ENCODE assay signal across 8 cellular contexts in genomic region chr1:160261878-160262794, GRCh38. TPM values are rescaled to one million over a fixed set of nuclear protein-coding genes. Genes with fewer than 3 reads are reported as not detected.
DNase-seq lines count a peak whose midpoint lies in the region; ATAC-seq lines count a peak whose summit lies in the region.

Gene DCAF8, minus strand, starts transcription at chr1:160262549. Its CDS starts 18,541 bp downstream, at chr1:160244008.

- H3K36me3 ChIP-seq in BLaER1: peaks cover 20% of the 10 kb centered on the region

- ATAC-seq in GM19328 (IDR thresholded peaks at IDR 0.05; ENCODE audit: unreplicated experiment): peak; percentile 88
- ATAC-seq in HG03520 (IDR thresholded peaks at IDR 0.05; ENCODE audit: unreplicated experiment): peak; percentile 81

- peaks cover 14% of the 10 kb centered on the region for H4K20me1 ChIP-seq in BLaER1

- peak within 1 kb of the TSS; percentile 97 for H3K27ac ChIP-seq in BLaER1

- CTCF ChIA-PET in activated CD4-positive, alpha-beta T cell treated with anti-CD3 and anti-CD28 coated beads, Interleukin-2, amount 10 ng/mL, durations not matched to agents 7 days and 5 days (lab: Charles Lee): interaction anchor here (0.6 to 3.3 kb wide), 9 partner anchors 10 to 180 kb away, joined by 3 to 16 read pairs (median 4); no protein-coding TSS in a partner anchor

- H3K27me3 ChIP-seq in BLaER1: no peaks in the 10 kb centered on the region

- H3K27me3 Mint-ChIP-seq in activated CD4-positive, alpha-beta T cell treated with anti-CD3 and anti-CD28 coated beads, Interleukin-2, amount 10 ng/mL, durations not matched to agents 7 days and 5 days: no peaks in the 10 kb centered on the region

- peaks cover 58% of the 10 kb centered on the region for H3K4me1 ChIP-seq in BLaER1

- H3K36me3 Mint-ChIP-seq in activated CD4-positive, alpha-beta T cell treated with anti-CD3 and anti-CD28 coated beads, Interleukin-2, amount 10 ng/mL, durations not matched to agents 7 days and 5 days (ENCODE audit: low read depth): peaks cover 16% of the 10 kb centered on the region

- peak within 1 kb of the TSS; percentile 93 for H3K4me3 ChIP-seq in BLaER1

- peak within 1 kb of the TSS; percentile 98 for H3K9ac ChIP-seq in BLaER1

- H3K27ac Mint-ChIP-seq in activated CD4-positive, alpha-beta T cell treated with anti-CD3 and anti-CD28 coated beads, Interleukin-2, amount 10 ng/mL, durations not matched to agents 7 days and 5 days: peak within 1 kb of the TSS; percentile 98

- DNase-seq in NCI-H69 (lab: John Stamatoyannopoulos, UW) (peak; percentile 99), cortex of kidney (lab: John Stamatoyannopoulos, UW) (peak; percentile 70), left kidney (ENCODE audit: low read depth, low spot score) (peak; percentile 100)
- peak; percentile 99 for DNase-seq in activated CD4-positive, alpha-beta T cell treated with anti-CD3 and anti-CD28 coated beads, Interleukin-2, amount 10 ng/mL, durations not matched to agents 7 days and 5 days
- DNase-seq in stimulated activated CD4-positive, alpha-beta T cell treated with anti-CD3 and anti-CD28 coated beads, Interleukin-2, amount 100 ng/mL, for 24 hours: peak; percentile 98

- H3K4me1 Mint-ChIP-seq in activated CD4-positive, alpha-beta T cell treated with anti-CD3 and anti-CD28 coated beads, Interleukin-2, amount 10 ng/mL, durations not matched to agents 7 days and 5 days: peaks cover 47% of the 10 kb centered on the region

- H3K4me2 ChIP-seq in BLaER1: peak within 1 kb of the TSS; percentile 87

- peak within 1 kb of the TSS; percentile 99 for H3K4me3 Mint-ChIP-seq in activated CD4-positive, alpha-beta T cell treated with anti-CD3 and anti-CD28 coated beads, Interleukin-2, amount 10 ng/mL, durations not matched to agents 7 days and 5 days

- no peaks in the 10 kb centered on the region for H3K9me3 ChIP-seq in BLaER1

- POLR2A ChIA-PET in activated CD4-positive, alpha-beta T cell treated with anti-CD3 and anti-CD28 coated beads, Interleukin-2, amount 10 ng/mL, durations not matched to agents 7 days and 5 days (lab: Charles Lee): interaction anchor here (0.6 to 0.7 kb wide), 3 partner anchors 23 to 66 kb away, joined by 3 to 6 read pairs (median 4); partner anchors contain the start of gene PEX19

- H3K9me3 Mint-ChIP-seq in activated CD4-positive, alpha-beta T cell treated with anti-CD3 and anti-CD28 coated beads, Interleukin-2, amount 10 ng/mL, durations not matched to agents 7 days and 5 days: no peaks in the 10 kb centered on the region

RNA-seq across cellular contexts. Expression of gene DCAF8, which starts in this region (rescaled TPM):
- 100 to 1,000 TPM; 112 to 117 TPM for total RNA-seq in activated CD4-positive, alpha-beta T cell treated with anti-CD3 and anti-CD28 coated beads, Interleukin-2, amount 10 ng/mL, durations not matched to agents 7 days and 5 days

Comparison
In these comparisons a context has a peak if more than half of its experiments do, and no peak if none do; other contexts are left out.
1. Peak in every context shown above with its lines: DNase-seq, ATAC-seq, H3K4me3 ChIP-seq and H3K27ac ChIP-seq.